1 cellular context compared by ENCODE assay signal in the genomic region with DNA sequence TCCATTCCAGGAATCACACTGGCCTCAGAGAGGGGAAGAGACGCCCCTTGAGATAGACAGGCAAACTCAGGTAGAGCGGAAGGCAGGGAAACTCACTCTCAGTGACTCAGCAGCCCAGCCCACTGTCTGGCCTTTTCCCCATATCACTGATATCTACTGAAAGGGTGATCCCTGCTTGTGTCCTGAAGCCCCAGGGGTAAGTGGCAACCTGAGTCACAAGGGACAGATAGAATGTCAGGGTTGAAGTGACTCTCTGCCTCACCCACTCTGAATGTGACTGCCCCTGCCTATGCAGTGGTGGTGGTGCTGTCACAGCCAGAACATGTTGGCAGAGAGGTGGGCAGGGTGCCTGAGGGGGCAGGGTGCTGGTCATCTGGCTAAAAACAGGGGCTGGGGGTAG.
TF ChIP-seq lines count a peak whose summit lies in the region.

No MANE protein-coding gene starts in this region.

TF ChIP-seq in HCT116, 20 proteins besides CTCF, POLR2A, EP300 and RAD21 (continued from another document):
- TF ChIP-seq, protein P1, sequence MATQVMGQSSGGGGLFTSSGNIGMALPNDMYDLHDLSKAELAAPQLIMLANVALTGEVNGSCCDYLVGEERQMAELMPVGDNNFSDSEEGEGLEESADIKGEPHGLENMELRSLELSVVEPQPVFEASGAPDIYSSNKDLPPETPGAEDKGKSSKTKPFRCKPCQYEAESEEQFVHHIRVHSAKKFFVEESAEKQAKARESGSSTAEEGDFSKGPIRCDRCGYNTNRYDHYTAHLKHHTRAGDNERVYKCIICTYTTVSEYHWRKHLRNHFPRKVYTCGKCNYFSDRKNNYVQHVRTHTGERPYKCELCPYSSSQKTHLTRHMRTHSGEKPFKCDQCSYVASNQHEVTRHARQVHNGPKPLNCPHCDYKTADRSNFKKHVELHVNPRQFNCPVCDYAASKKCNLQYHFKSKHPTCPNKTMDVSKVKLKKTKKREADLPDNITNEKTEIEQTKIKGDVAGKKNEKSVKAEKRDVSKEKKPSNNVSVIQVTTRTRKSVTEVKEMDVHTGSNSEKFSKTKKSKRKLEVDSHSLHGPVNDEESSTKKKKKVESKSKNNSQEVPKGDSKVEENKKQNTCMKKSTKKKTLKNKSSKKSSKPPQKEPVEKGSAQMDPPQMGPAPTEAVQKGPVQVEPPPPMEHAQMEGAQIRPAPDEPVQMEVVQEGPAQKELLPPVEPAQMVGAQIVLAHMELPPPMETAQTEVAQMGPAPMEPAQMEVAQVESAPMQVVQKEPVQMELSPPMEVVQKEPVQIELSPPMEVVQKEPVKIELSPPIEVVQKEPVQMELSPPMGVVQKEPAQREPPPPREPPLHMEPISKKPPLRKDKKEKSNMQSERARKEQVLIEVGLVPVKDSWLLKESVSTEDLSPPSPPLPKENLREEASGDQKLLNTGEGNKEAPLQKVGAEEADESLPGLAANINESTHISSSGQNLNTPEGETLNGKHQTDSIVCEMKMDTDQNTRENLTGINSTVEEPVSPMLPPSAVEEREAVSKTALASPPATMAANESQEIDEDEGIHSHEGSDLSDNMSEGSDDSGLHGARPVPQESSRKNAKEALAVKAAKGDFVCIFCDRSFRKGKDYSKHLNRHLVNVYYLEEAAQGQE (IDR thresholded peaks at IDR 0.05; ENCODE audit: low read depth) = no peak
- TF ChIP-seq EZH2phosphoT487 (IDR thresholded peaks at IDR 0.05; ENCODE audit: borderline replicate concordance) = no peak
